8 cellular contexts compared by ENCODE assay signal in genomic region chr5:131514316-131515275, GRCh38.
DNase-seq lines count a peak whose midpoint lies in the region; ATAC-seq and TF ChIP-seq lines count a peak whose summit lies in the region.

No MANE protein-coding gene starts in this region.

- in situ Hi-C loops in transverse colon (cut with MboI; ENCODE audit: low pct_ligation_motif_present in 1 of 4, low pct_unique_long_range_greater_than_20kb in 1 of 4, low sequenced_read_pairs in 3 of 4), result no loop called here

- TF ChIP-seq POLR2A in transverse colon (IDR thresholded peaks at IDR 0.05), result no peak

- no peaks in the 10 kb centered on the region for H3K9me3 ChIP-seq in transverse colon

- CTCF ChIA-PET in RWPE1 (lab: Yijun Ruan, JAX), result no interaction called here

- intact Hi-C loops in left ventricle myocardium superior (cut with micrococcal nuclease) (no loop called here), transverse colon (cut with DNase I; ENCODE audit: low total_unique reads) (no loop called here)

- 0 out of 2 replicates have a peak, but pooled peaks have one; percentile 10 for TF ChIP-seq CTCF in AG10803 (conservative IDR thresholded peaks at IDR 0.05; ENCODE audit: low read length)
- no peak for TF ChIP-seq CTCF in RWPE1 (conservative IDR thresholded peaks at IDR 0.05; ENCODE audit: low read depth)
- no peak for TF ChIP-seq CTCF in GM20000 (IDR thresholded peaks at IDR 0.05; ENCODE audit: extremely low read depth, missing control alignments)
- TF ChIP-seq CTCF in transverse colon (IDR thresholded peaks at IDR 0.05), result no peak

- no peaks in the 10 kb centered on the region for H3K4me1 ChIP-seq in transverse colon

- WGBS in transverse colon (ENCODE audit: low coverage in 1 of 2), 2 donors, result 58 to 60% methylated on average over 6 of the region's 6 CpGs

- no peak for TF ChIP-seq EP300 in transverse colon (IDR thresholded peaks at IDR 0.05; ENCODE audit: low read depth)

- H3K36me3 ChIP-seq in transverse colon, result peaks cover 0 to 5% (median 0%) of the 10 kb centered on the region in 4 donors

- DNase-seq in AG10803 (ENCODE audit: low read depth) (no peak), SKM-1 treated with dmso at 0.1 percent for 144 hours (lab: John Stamatoyannopoulos, UW; ENCODE audit: unreplicated experiment) (peak; percentile 14), left ventricle myocardium superior (no peak), RWPE1 (ENCODE audit: low spot score) (no peak), GM20000 (ENCODE audit: low spot score) (no peak), transverse colon (no peak)
- no peak for DNase-seq in stimulated activated CD4-positive, alpha-beta T cell treated with anti-CD3 and anti-CD28 coated beads, Interleukin-4, amount 100 ng/mL, for 24 hours

- H3K27ac ChIP-seq in RWPE1, result no peak overlapping the region
- peak overlapping the region in 1 of 4 donors; percentile 17 for H3K27ac ChIP-seq in transverse colon

- POLR2A ChIA-PET in RWPE1 (lab: Yijun Ruan, JAX; ENCODE audit: low non-redundant PET), result no interaction called here

- H3K27me3 ChIP-seq in transverse colon, result no peaks in the 10 kb centered on the region

- no peak overlapping the region for H3K4me3 ChIP-seq in AG10803 (ENCODE audit: low read length)
- H3K4me3 ChIP-seq in transverse colon, result no peak overlapping the region

- ATAC-seq in GM21360 (IDR thresholded peaks at IDR 0.05; ENCODE audit: unreplicated experiment), result peak; percentile 48
- peak; percentile 23 for ATAC-seq in left ventricle myocardium superior
